ENCODE assay signal across 26 cellular contexts in genomic region chr4:124092101-124093057, GRCh38.
DNase-seq lines count a peak whose midpoint lies in the region; ATAC-seq and TF ChIP-seq lines count a peak whose summit lies in the region.
"Had no signal": no experiment of that assay in that cellular context is flagged by ENCODE, and none has a peak within 500 bp of the region (broad histone marks: within the 10 kb centered on the region; RNA-seq: fewer than 3 reads in every experiment).

No MANE protein-coding gene starts in this region.

- peaks cover 0 to 19% (median 0%) of the 10 kb centered on the region in 12 donors for H3K4me1 ChIP-seq in heart left ventricle
- H3K4me1 ChIP-seq in gastrocnemius medialis, result no peaks in the 10 kb centered on the region
- H3K4me1 ChIP-seq: gastroesophageal sphincter, HAP-1, parathyroid adenoma, stomach, tibial artery, vagina had no signal

- H3K27ac ChIP-seq in heart left ventricle, result peak overlapping the region in 5 of 12 donors; percentile 15 to 56 (median 34)
- H3K27ac ChIP-seq in gastrocnemius medialis, result peak overlapping the region; percentile 4 to 55 (median 38)
- H3K27ac ChIP-seq: gastroesophageal sphincter, KMS-11, parathyroid adenoma, RWPE1, SK-N-MC, stomach, tibial artery, vagina had no signal

- no peaks in the 10 kb centered on the region for H3K27me3 ChIP-seq in heart left ventricle
- no peaks in the 10 kb centered on the region for H3K27me3 ChIP-seq in gastrocnemius medialis
- H3K27me3 ChIP-seq: esophagus muscularis mucosa, gastroesophageal sphincter, stomach, tibial artery, vagina had no signal

- in situ Hi-C loops in gastrocnemius medialis (cut with MboI; ENCODE audit: low sequenced_read_pairs in 4 of 4), result no loop called here

- 34 to 54% (median 44%) methylated on average over 2 of the region's 2 CpGs for WGBS in heart left ventricle, 4 donors

- H3K4me3 ChIP-seq in heart left ventricle (no peak overlapping the region), gastrocnemius medialis (no peak overlapping the region)
- H3K4me3 ChIP-seq: esophagus muscularis mucosa, gastroesophageal sphincter, HAP-1, SK-N-MC, stomach, tibial artery, vagina had no signal

- H3K9me3 ChIP-seq in heart left ventricle, result peaks cover 0 to 9% (median 0%) of the 10 kb centered on the region in 12 donors
- no peaks in the 10 kb centered on the region for H3K9me3 ChIP-seq in gastrocnemius medialis
- H3K9me3 ChIP-seq: esophagus muscularis mucosa, gastroesophageal sphincter, HAP-1, stomach, tibial artery, vagina had no signal

- no peak for TF ChIP-seq CTCF in heart left ventricle (IDR thresholded peaks at IDR 0.05)
- TF ChIP-seq CTCF in gastrocnemius medialis (IDR thresholded peaks at IDR 0.05 in 4 of 5, conservative IDR thresholded peaks at IDR 0.05 in 1 of 5), result no peak

- ATAC-seq in heart left ventricle, result peak in 3 of 4 donors; percentile 43 to 68 (median 58)
- ATAC-seq in gastrocnemius medialis, result peak; percentile 61 to 65
- ATAC-seq: activated T-cell treated with anti-CD3 and anti-CD28 coated beads, Interleukin-2, amount 50 U/mL, for 4 hours; gastroesophageal sphincter had no signal

- DNase-seq in H4 (ENCODE audit: low spot score) (peak; percentile 3), RPMI7951 (ENCODE audit: low read depth) (peak; percentile 52), heart left ventricle (peak in 1 of 5 donors; percentile 39), gastrocnemius medialis (no peak), NCI-H187 (lab: John Stamatoyannopoulos, UW) (no peak)
- no peak for DNase-seq in activated T-cell treated with anti-CD3 and anti-CD28 coated beads, Interleukin-2, amount 50 U/mL, for 1 hour
- DNase-seq in stimulated activated CD4-positive, alpha-beta T cell treated with anti-CD3 and anti-CD28 coated beads, Interleukin-4, amount 100 ng/mL, for 24 hours, result no peak
- DNase-seq: activated CD4-positive, CD25-positive, alpha-beta regulatory T cell; activated gamma-delta T cell treated with Interleukin-2 at 50 U/mL for 16 hours; activated naive CD8-positive, alpha-beta T cell treated with anti-CD3 and anti-CD28 coated beads, Interleukin-2, amount 10 ng/mL, durations not matched to agents 7 days and 5 days; activated T-cell treated with anti-CD3 and anti-CD28 coated beads, Interleukin-2, amount 50 U/mL, for 4 hours; CD8-positive, alpha-beta memory T cell; dermis blood vessel endothelial cell; hypothalamus; mesenchymal stem cell; NCI-H1436 treated with DMSO at 0.1 percent for 48 hours; stomach; tibial artery had no signal

- H3K36me3 ChIP-seq in heart left ventricle (no peaks in the 10 kb centered on the region), gastrocnemius medialis (no peaks in the 10 kb centered on the region)
- H3K36me3 ChIP-seq: esophagus muscularis mucosa, gastroesophageal sphincter, HAP-1, stomach, tibial artery, vagina had no signal

- TF ChIP-seq POLR2A in heart left ventricle (IDR thresholded peaks at IDR 0.05), result no peak
- TF ChIP-seq POLR2A in gastrocnemius medialis (IDR thresholded peaks at IDR 0.05), result no peak

- intact Hi-C loops in heart left ventricle (cut with DNase I) (loop anchor here in 1 of 10 donors (10.0 kb wide), 1 partner anchor 248 kb away; no protein-coding TSS in a partner anchor), gastrocnemius medialis (cut with DNase I; ENCODE audit: low total_unique reads) (loop anchor here (2.0 kb wide), 1 partner anchor 32 kb away; no protein-coding TSS in a partner anchor)

Comparison
In these comparisons a context has a peak if more than half of its experiments do, and no peak if none do; other contexts are left out.
1. DNase-seq: peak in H4 (single experiment) and RPMI7951 (single experiment); none in gastrocnemius medialis (0 of 2), activated T-cell treated with anti-CD3 and anti-CD28 coated beads, Interleukin-2, amount 50 U/mL, for 1 hour (single experiment), stimulated activated CD4-positive, alpha-beta T cell treated with anti-CD3 and anti-CD28 coated beads, Interleukin-4, amount 100 ng/mL, for 24 hours (single experiment) and NCI-H187 (0 of 2).